Comparison of ENCODE assay signal across 13 cellular contexts in the genomic region with DNA sequence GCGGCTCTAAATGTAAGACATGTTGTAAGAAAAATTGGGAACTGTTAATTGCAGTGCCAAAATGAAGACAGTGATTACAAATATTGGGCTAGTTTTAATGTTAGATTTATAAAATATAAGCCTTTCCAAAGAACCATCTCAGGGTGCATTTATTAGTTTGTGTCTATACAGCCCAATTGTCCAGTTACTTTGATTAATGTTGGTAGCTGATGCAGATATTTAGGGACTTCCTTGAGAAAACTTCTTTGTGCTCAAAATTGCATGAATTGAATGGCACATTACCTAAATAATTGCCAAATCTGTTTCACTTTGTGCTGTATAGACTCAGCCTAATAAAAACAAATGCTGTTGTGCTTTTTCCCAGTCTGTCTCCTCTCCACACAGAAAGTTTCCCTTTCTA.
A peak's percentile ranks its signal among the peaks of the same experiment; 100 is the strongest.
DNase-seq lines count a peak whose midpoint lies in the region; ATAC-seq and TF ChIP-seq lines count a peak whose summit lies in the region.
"Had no signal": no experiment of that assay in that cellular context is flagged by ENCODE, and none has a peak within 500 bp of the region (broad histone marks: within the 10 kb centered on the region; RNA-seq: fewer than 3 reads in every experiment).

No MANE protein-coding gene starts in this region.

- H3K36me3 Mint-ChIP-seq in T-helper 2 cell treated with Interferon-gamma antibody and Interleukin-4, amounts not matched to agents 5 μg/mL and 100 μg/mL, for 36 hours (ENCODE audit: low read depth) = peaks cover 95% of the 10 kb centered on the region
- H3K36me3 Mint-ChIP-seq in activated CD8-positive, alpha-beta T cell treated with anti-CD3 and anti-CD28 coated beads for 36 hours (ENCODE audit: low read depth) = peaks cover 93% of the 10 kb centered on the region
- H3K36me3 Mint-ChIP-seq in naive thymus-derived CD4-positive, alpha-beta T cell = peaks cover 8 to 91% (median 78%) of the 10 kb centered on the region in 5 donors

- H3K9me3 Mint-ChIP-seq in T-helper 2 cell treated with Interferon-gamma antibody and Interleukin-4, amounts not matched to agents 5 μg/mL and 100 μg/mL, for 36 hours = no peaks in the 10 kb centered on the region
- no peaks in the 10 kb centered on the region for H3K9me3 Mint-ChIP-seq in activated CD8-positive, alpha-beta T cell treated with anti-CD3 and anti-CD28 coated beads for 36 hours
- peaks cover 0 to 2% (median 0%) of the 10 kb centered on the region in 11 donors for H3K9me3 Mint-ChIP-seq in naive thymus-derived CD4-positive, alpha-beta T cell

- no peaks in the 10 kb centered on the region for H3K9me2 ChIP-seq in DOHH2 (replicated peaks; ENCODE audit: control insufficient read depth, low read length)

- peaks cover 56% of the 10 kb centered on the region for H3F3A ChIP-seq in DOHH2 (ENCODE audit: control insufficient read depth, insufficient read depth)

- peaks cover 77% of the 10 kb centered on the region for H3K79me2 ChIP-seq in DOHH2 (ENCODE audit: control insufficient read depth, low read length)

- no peak for ATAC-seq in activated CD8-positive, alpha-beta T cell treated with anti-CD3 and anti-CD28 coated beads for 36 hours
- no peak for ATAC-seq in naive thymus-derived CD4-positive, alpha-beta T cell
- ATAC-seq in HG02798 (IDR thresholded peaks at IDR 0.05; ENCODE audit: poor library complexity, unreplicated experiment) = no peak
- ATAC-seq: right cardiac atrium had no signal

- no peaks in the 10 kb centered on the region for H3K9me3 ChIP-seq in DOHH2 (ENCODE audit: control insufficient read depth, insufficient read depth, low read length)
- no peaks in the 10 kb centered on the region for H3K9me3 ChIP-seq in naive thymus-derived CD4-positive, alpha-beta T cell (ENCODE audit: control insufficient read depth in 2 of 3, low read length in 3 of 3)
- H3K9me3 ChIP-seq: thyroid gland had no signal

- no peak for TF ChIP-seq CTCF in DOHH2 (IDR thresholded peaks at IDR 0.05; ENCODE audit: low read depth, low read length, poor library complexity, severe bottlenecking)
- TF ChIP-seq CTCF in activated CD8-positive, alpha-beta T cell treated with anti-CD3 and anti-CD28 coated beads for 36 hours (IDR thresholded peaks at IDR 0.05) = no peak

- peak overlapping the region; percentile 90 for H3K4me2 ChIP-seq in DOHH2 (ENCODE audit: low read length)

- H3K36me3 ChIP-seq in DOHH2 (ENCODE audit: control insufficient read depth, low read length) = peaks cover 26% of the 10 kb centered on the region
- H3K36me3 ChIP-seq in naive thymus-derived CD4-positive, alpha-beta T cell (ENCODE audit: control insufficient read depth in 2 of 3, insufficient read depth in 3 of 3, low read length in 3 of 3) = peaks cover 8 to 10% (median 9%) of the 10 kb centered on the region in 3 experiments
- H3K36me3 ChIP-seq: thyroid gland had no signal

- H4K20me1 ChIP-seq in DOHH2 (ENCODE audit: control insufficient read depth, insufficient read depth, low read depth, low read length) = no peaks in the 10 kb centered on the region

- peaks cover 76% of the 10 kb centered on the region for H3K4me1 Mint-ChIP-seq in T-helper 2 cell treated with Interferon-gamma antibody and Interleukin-4, amounts not matched to agents 5 μg/mL and 100 μg/mL, for 36 hours (ENCODE audit: low read depth)
- H3K4me1 Mint-ChIP-seq in activated CD8-positive, alpha-beta T cell treated with anti-CD3 and anti-CD28 coated beads for 36 hours (ENCODE audit: low read depth) = peaks cover 9% of the 10 kb centered on the region
- H3K4me1 Mint-ChIP-seq in naive thymus-derived CD4-positive, alpha-beta T cell = peaks cover 16 to 82% (median 63%) of the 10 kb centered on the region in 7 donors

- peaks cover 93% of the 10 kb centered on the region for H3K4me1 ChIP-seq in DOHH2 (ENCODE audit: control insufficient read depth, low read length)
- H3K4me1 ChIP-seq in naive thymus-derived CD4-positive, alpha-beta T cell (ENCODE audit: control insufficient read depth in 2 of 2, insufficient read depth in 2 of 2, low read length in 2 of 2) = peaks cover 25 to 34% of the 10 kb centered on the region in 2 donors
- H3K4me1 ChIP-seq: thyroid gland had no signal

- CTCF ChIA-PET in activated CD8-positive, alpha-beta T cell treated with anti-CD3 and anti-CD28 coated beads for 36 hours (lab: Charles Lee) = interaction anchor here (1.2 to 2.5 kb wide), 4 partner anchors 14 to 65 kb away, joined by 3 to 8 read pairs (median 4); no protein-coding TSS in a partner anchor
- CTCF ChIA-PET in naive thymus-derived CD4-positive, alpha-beta T cell (lab: Charles Lee) = interaction anchor here (0.9 to 1.3 kb wide), 4 partner anchors 14 to 51 kb away, joined by 3 read pairs; no protein-coding TSS in a partner anchor

- intact Hi-C loops in activated CD8-positive, alpha-beta T cell treated with anti-CD3 and anti-CD28 coated beads for 36 hours (cut with micrococcal nuclease) = no loop called here
- intact Hi-C loops in naive thymus-derived CD4-positive, alpha-beta T cell (cut with micrococcal nuclease) = loop anchor here in 1 of 2 donors (2.0 to 5.0 kb wide), 4 partner anchors 13 to 638 kb away; no protein-coding TSS in a partner anchor

- H3K4me3 Mint-ChIP-seq in T-helper 2 cell treated with Interferon-gamma antibody and Interleukin-4, amounts not matched to agents 5 μg/mL and 100 μg/mL, for 36 hours = peak overlapping the region; percentile 91
- H3K4me3 Mint-ChIP-seq in activated CD8-positive, alpha-beta T cell treated with anti-CD3 and anti-CD28 coated beads for 36 hours = peak overlapping the region; percentile 79
- H3K4me3 Mint-ChIP-seq in naive thymus-derived CD4-positive, alpha-beta T cell = peak overlapping the region; percentile 79 to 95 (median 87)

- H3K27me3 ChIP-seq in DOHH2 (ENCODE audit: control insufficient read depth, low read length) = no peaks in the 10 kb centered on the region
- H3K27me3 ChIP-seq in naive thymus-derived CD4-positive, alpha-beta T cell (ENCODE audit: control insufficient read depth in 2 of 2, insufficient read depth in 2 of 2, low read length in 2 of 2) = no peaks in the 10 kb centered on the region
- H3K27me3 ChIP-seq: thyroid gland had no signal

- POLR2A ChIA-PET in activated CD8-positive, alpha-beta T cell treated with anti-CD3 and anti-CD28 coated beads for 36 hours (lab: Charles Lee) = interaction anchor here (1.4 to 33.3 kb wide), 7 partner anchors 6 to 408 kb away, joined by 3 to 1006 read pairs (median 575); no protein-coding TSS in a partner anchor
- POLR2A ChIA-PET in naive thymus-derived CD4-positive, alpha-beta T cell (lab: Charles Lee) = interaction anchor here (0.6 to 36.7 kb wide), 11 partner anchors 5 to 880 kb away, joined by 3 to 709 read pairs (median 8); no protein-coding TSS in a partner anchor

- H3K27ac ChIP-seq in DOHH2 (ENCODE audit: low read depth, low read length) = peak overlapping the region; percentile 98
- H3K27ac ChIP-seq in naive thymus-derived CD4-positive, alpha-beta T cell (ENCODE audit: low read depth, low read length) = peak overlapping the region; percentile 90
- H3K27ac ChIP-seq: thyroid gland had no signal

- DNase-seq in T-helper 2 cell treated with Interferon-gamma antibody and Interleukin-4, amounts not matched to agents 5 μg/mL and 100 μg/mL, for 36 hours (ENCODE audit: low spot score) = no peak
- no peak for DNase-seq in T-helper 2 cell
- DNase-seq in activated CD8-positive, alpha-beta T cell treated with anti-CD3 and anti-CD28 coated beads for 36 hours = no peak
- DNase-seq in naive thymus-derived CD4-positive, alpha-beta T cell = no peak
- no peak for DNase-seq in NCI-H1694 (lab: John Stamatoyannopoulos, UW)
- DNase-seq in NCI-H524 treated with DMSO at 0.1 percent for 48 hours (lab: John Stamatoyannopoulos, UW) = no peak
- DNase-seq: 8988T, H7, NCI-H2081, right cardiac atrium, thyroid gland had no signal

- H3K27me3 Mint-ChIP-seq in T-helper 2 cell treated with Interferon-gamma antibody and Interleukin-4, amounts not matched to agents 5 μg/mL and 100 μg/mL, for 36 hours (ENCODE audit: low read depth) = no peaks in the 10 kb centered on the region
- H3K27me3 Mint-ChIP-seq in activated CD8-positive, alpha-beta T cell treated with anti-CD3 and anti-CD28 coated beads for 36 hours = no peaks in the 10 kb centered on the region
- H3K27me3 Mint-ChIP-seq in naive thymus-derived CD4-positive, alpha-beta T cell = no peaks in the 10 kb centered on the region

- H3K4me3 ChIP-seq in DOHH2 (ENCODE audit: low read length) = peak overlapping the region; percentile 74
- peak overlapping the region; percentile 51 for H3K4me3 ChIP-seq in naive thymus-derived CD4-positive, alpha-beta T cell (ENCODE audit: low read length)
- H3K4me3 ChIP-seq: thyroid gland had no signal

- H3K27ac Mint-ChIP-seq in T-helper 2 cell treated with Interferon-gamma antibody and Interleukin-4, amounts not matched to agents 5 μg/mL and 100 μg/mL, for 36 hours = peak overlapping the region; percentile 95
- peak overlapping the region; percentile 96 for H3K27ac Mint-ChIP-seq in activated CD8-positive, alpha-beta T cell treated with anti-CD3 and anti-CD28 coated beads for 36 hours
- H3K27ac Mint-ChIP-seq in naive thymus-derived CD4-positive, alpha-beta T cell = peak overlapping the region; percentile 92 to 99 (median 96)
